ENCODE assay signal across 20 cellular contexts in genomic region chr17:49386373-49386772, GRCh38.
"Had no signal": no experiment of that assay in that cellular context is flagged by ENCODE, and none has a peak within 500 bp of the region (broad histone marks: within the 10 kb centered on the region; RNA-seq: fewer than 3 reads in every experiment).

No MANE protein-coding gene starts in this region.

- DNase-seq: colonic mucosa; effector CD4-positive, alpha-beta T cell; foreskin melanocyte; left colon; left ventricle myocardium superior; mesendoderm; naive thymus-derived CD4-positive, alpha-beta T cell; nephron progenitor cell; psoas muscle; retina; spleen; stimulated activated CD4-positive, alpha-beta T cell treated with anti-CD3 and anti-CD28 coated beads, Interleukin-15, amount 100 ng/mL, for 24 hours; stimulated activated CD4-positive, alpha-beta T cell treated with anti-CD3 and anti-CD28 coated beads, Interleukin-1b, Interleukin-23, amount 100 ng/mL, for 48 hours; stimulated activated CD4-positive, alpha-beta T cell treated with anti-CD3 and anti-CD28 coated beads, Interleukin-4, amount 100 ng/mL, for 24 hours; stimulated activated naive CD4-positive, alpha-beta T cell treated with Interleukin-2 at 50 U/mL for 16 hours; trophoblast cell had no signal

- H3K27ac ChIP-seq: colonic mucosa, hepatocyte, psoas muscle had no signal

- H3K4me2 ChIP-seq: hepatocyte had no signal

- H3K4me3 ChIP-seq: colonic mucosa, hepatocyte, lung, psoas muscle, spleen had no signal

- H3K4me1 ChIP-seq: psoas muscle had no signal

- H3K27me3 ChIP-seq: colonic mucosa, hepatocyte, neutrophil, spleen had no signal

- H3K27ac Mint-ChIP-seq: nephron progenitor cell had no signal

- H3K4me3 Mint-ChIP-seq: nephron progenitor cell had no signal

- ATAC-seq: left colon; left ventricle myocardium superior; naive thymus-derived CD4-positive, alpha-beta T cell; psoas muscle; sciatic nerve had no signal

- H3K36me3 ChIP-seq: colonic mucosa, neutrophil, spleen had no signal

- H3K9me3 ChIP-seq: colonic mucosa, neutrophil, psoas muscle, spleen had no signal
